Comparison of ENCODE assay signal across 20 cellular contexts in genomic region chr6:166688286-166688685, GRCh38.
A peak's percentile ranks its signal among the peaks of the same experiment; 100 is the strongest.
DNase-seq lines count a peak whose midpoint lies in the region; ATAC-seq, FAIRE-seq and TF ChIP-seq lines count a peak whose summit lies in the region.
"Had no signal": no experiment of that assay in that cellular context is flagged by ENCODE, and none has a peak within 500 bp of the region (broad histone marks: within the 10 kb centered on the region; RNA-seq: fewer than 3 reads in every experiment).

No MANE protein-coding gene starts in this region.

- H3K27me3 ChIP-seq in H9 (ENCODE audit: insufficient read depth, low read length) (no peaks in the 10 kb centered on the region), upper lobe of right lung (no peaks in the 10 kb centered on the region)
- H3K27me3 ChIP-seq: BE2C had no signal

- no peak overlapping the region for H2BK20ac ChIP-seq in H9 (ENCODE audit: low read depth, low read length, poor library complexity, severe bottlenecking)

- H3K4ac ChIP-seq in H9 (ENCODE audit: low read depth, low read length) = no peak overlapping the region

- H3K27ac Mint-ChIP-seq in H9 = no peak overlapping the region; a peak in 2 of 7 replicates
- H3K27ac Mint-ChIP-seq in neural crest cell (ENCODE audit: unreplicated experiment) = peak overlapping the region; percentile 85
- H3K27ac Mint-ChIP-seq: CD4-positive, alpha-beta memory T cell had no signal

- no peak overlapping the region for H3K9ac ChIP-seq in H9 (ENCODE audit: extremely low read depth, insufficient read length, low read length)
- H3K9ac ChIP-seq in kidney (ENCODE audit: low read length in 2 of 2) = no peak overlapping the region

- H3K4me3 Mint-ChIP-seq in H9 (no peak overlapping the region), neural crest cell (no peak overlapping the region)
- H3K4me3 Mint-ChIP-seq: CD14-positive monocyte; CD4-positive, alpha-beta memory T cell had no signal

- FAIRE-seq in kidney (lab: Jason Lieb, UNC) = no peak
- FAIRE-seq: A204.1, GM12878, H54 had no signal

- H3T11ph ChIP-seq in H9 (ENCODE audit: low read length) = no peak overlapping the region

- no peak overlapping the region for H4K91ac ChIP-seq in H9 (ENCODE audit: insufficient read length, low read depth, low read length)

- H2AK5ac ChIP-seq in H9 (ENCODE audit: insufficient read length, low read length) = no peak overlapping the region

- intact Hi-C loops in upper lobe of right lung (cut with DNase I) (no loop called here), kidney (cut with DNase I) (no loop called here)

- H3K23ac ChIP-seq in H9 (ENCODE audit: insufficient read length, low read depth, low read length) = no peak overlapping the region

- H3K56ac ChIP-seq in H9 (ENCODE audit: insufficient read length, low read depth, low read length) = no peak overlapping the region

- H3K36me3 Mint-ChIP-seq in H9 (ENCODE audit: insufficient read depth in 1 of 3, low read depth in 3 of 3) (no peaks in the 10 kb centered on the region), neural crest cell (ENCODE audit: low read depth) (no peaks in the 10 kb centered on the region)
- H3K36me3 Mint-ChIP-seq: CD14-positive monocyte; CD4-positive, alpha-beta memory T cell had no signal

- no peak overlapping the region for H2BK12ac ChIP-seq in H9 (ENCODE audit: insufficient read length, low read depth, low read length)

- no peaks in the 10 kb centered on the region for H3K4me1 ChIP-seq in H9 (ENCODE audit: insufficient read depth, low read length)
- H3K4me1 ChIP-seq in upper lobe of right lung = peaks cover 6% of the 10 kb centered on the region
- H3K4me1 ChIP-seq in kidney (ENCODE audit: control insufficient read depth in 1 of 2, insufficient read depth in 1 of 2, low read depth in 1 of 2, low read length in 2 of 2) = no peaks in the 10 kb centered on the region

- H3K4me1 Mint-ChIP-seq in H9 = peaks cover 20 to 31% of the 10 kb centered on the region in 2 experiments
- peaks cover 29% of the 10 kb centered on the region for H3K4me1 Mint-ChIP-seq in neural crest cell
- H3K4me1 Mint-ChIP-seq: CD14-positive monocyte; CD4-positive, alpha-beta memory T cell had no signal

- H2AFZ ChIP-seq in H9 (ENCODE audit: low read length) = no peak overlapping the region

- H3K79me2 ChIP-seq in H9 (ENCODE audit: insufficient read depth, low read length) = no peaks in the 10 kb centered on the region

- no peaks in the 10 kb centered on the region for H3K79me1 ChIP-seq in H9 (ENCODE audit: insufficient read depth, low read depth, low read length, poor library complexity, severe bottlenecking)

- TF ChIP-seq CTCF in H9 (conservative IDR thresholded peaks at IDR 0.05) = no peak
- no peak for TF ChIP-seq CTCF in neural crest cell (conservative IDR thresholded peaks at IDR 0.05)
- no peak for TF ChIP-seq CTCF in upper lobe of right lung (IDR thresholded peaks at IDR 0.05)
- TF ChIP-seq CTCF in kidney (IDR thresholded peaks at IDR 0.05; ENCODE audit: borderline replicate concordance, extremely low read depth, insufficient read depth) = no peak

- H3K36me3 ChIP-seq in upper lobe of right lung (no peaks in the 10 kb centered on the region), kidney (ENCODE audit: control insufficient read depth in 1 of 2, insufficient read depth in 2 of 2, low read length in 2 of 2) (no peaks in the 10 kb centered on the region)
- H3K36me3 ChIP-seq: BE2C had no signal

- no CpG with 5 or more reads among the region's 12 CpGs for WGBS in H9 (ENCODE audit: extremely low coverage, insufficient read length, low lambda C conversion rate)

- peaks cover 9% of the 10 kb centered on the region for H3K27me3 Mint-ChIP-seq in H9 (ENCODE audit: low read depth)
- H3K27me3 Mint-ChIP-seq in neural crest cell (ENCODE audit: low read depth) = no peaks in the 10 kb centered on the region

- H3K4me3 ChIP-seq in upper lobe of right lung (no peak overlapping the region), kidney (ENCODE audit: low read length in 2 of 2) (no peak overlapping the region)
- H3K4me3 ChIP-seq: GM12878 had no signal

- H2BK15ac ChIP-seq in H9 (ENCODE audit: low read depth, low read length) = no peak overlapping the region

- H4K5ac ChIP-seq in H9 (ENCODE audit: insufficient read length, low read depth, low read length) = no peak overlapping the region

- ATAC-seq in upper lobe of right lung (no peak), HG03039 (IDR thresholded peaks at IDR 0.05; ENCODE audit: unreplicated experiment) (no peak)
- ATAC-seq: GM12878, HCT116 had no signal

- H3K18ac ChIP-seq in H9 (ENCODE audit: insufficient read length, low read depth, low read length) = no peak overlapping the region

- no peak overlapping the region for H2BK120ac ChIP-seq in H9 (ENCODE audit: low read depth, low read length, poor library complexity, severe bottlenecking)

- no peaks in the 10 kb centered on the region for H3K23me2 ChIP-seq in H9 (ENCODE audit: insufficient read length, low read depth, low read length, poor library complexity, severe bottlenecking)

- H3K4me2 ChIP-seq in H9 (ENCODE audit: insufficient read depth, insufficient read length, low read length) = no peak overlapping the region

- no peak overlapping the region for H2BK5ac ChIP-seq in H9 (ENCODE audit: insufficient read length, low read length)

- H3K27ac ChIP-seq in H9 (ENCODE audit: insufficient read length, low read depth, low read length) = no peak overlapping the region
- H3K27ac ChIP-seq in upper lobe of right lung = no peak overlapping the region
- no peak overlapping the region for H3K27ac ChIP-seq in kidney (ENCODE audit: low read depth in 2 of 2, low read length in 2 of 2)

- H3K14ac ChIP-seq in H9 (ENCODE audit: insufficient read depth, low read length) = 0 out of 2 replicates have a peak overlapping the region, but pooled peaks have one; percentile 55

- H3K9me3 Mint-ChIP-seq in H9 = no peaks in the 10 kb centered on the region; a peak in 1 of 5 replicates
- H3K9me3 Mint-ChIP-seq in neural crest cell = no peaks in the 10 kb centered on the region
- H3K9me3 Mint-ChIP-seq: CD4-positive, alpha-beta memory T cell had no signal

- no peaks in the 10 kb centered on the region for H3K9me3 ChIP-seq in H9 (ENCODE audit: control insufficient read depth, low read depth, low read length)
- no peaks in the 10 kb centered on the region for H3K9me3 ChIP-seq in upper lobe of right lung
- no peaks in the 10 kb centered on the region for H3K9me3 ChIP-seq in kidney (ENCODE audit: control insufficient read depth in 1 of 2, low read length in 2 of 2)
- H3K9me3 ChIP-seq: BE2C had no signal

- no peak overlapping the region for H4K8ac ChIP-seq in H9 (replicated peaks; ENCODE audit: insufficient read length, low read depth, low read length)

- H4K20me1 ChIP-seq in H9 (ENCODE audit: control insufficient read depth, insufficient read depth, insufficient read length) = no peaks in the 10 kb centered on the region

- DNase-seq in H9 (no peak), kidney tubule cell (ENCODE audit: low spot score) (peak; percentile 27), neural crest cell (ENCODE audit: low read depth, low spot score) (no peak), upper lobe of right lung (peak; percentile 32), DMS53 (lab: John Stamatoyannopoulos, UW) (no peak), kidney (no peak)
- DNase-seq in activated T-cell treated with anti-CD3 and anti-CD28 coated beads, Interleukin-2, amount 50 U/mL, for 1 hour = no peak
- DNase-seq: ACHN; BE2C; Calu3; CD4-positive, alpha-beta memory T cell; DND-41; EL; KG1 had no signal

Comparison
In these comparisons a context has a peak if more than half of its experiments do, and no peak if none do; other contexts are left out.
1. DNase-seq: peak in kidney tubule cell (single experiment) and upper lobe of right lung (single experiment); none in H9 (single experiment), neural crest cell (single experiment), DMS53 (single experiment), activated T-cell treated with anti-CD3 and anti-CD28 coated beads, Interleukin-2, amount 50 U/mL, for 1 hour (single experiment) and kidney (single experiment).